7 cellular contexts compared by ENCODE assay signal in genomic region chr14:52299692-52300278, GRCh38. TPM values are rescaled to one million over a fixed set of nuclear protein-coding genes. Genes with fewer than 3 reads are reported as not detected.
A peak's percentile ranks its signal among the peaks of the same experiment; 100 is the strongest.
DNase-seq lines count a peak whose midpoint lies in the region; ATAC-seq, FAIRE-seq and TF ChIP-seq lines count a peak whose summit lies in the region.

No MANE protein-coding gene starts in this region.

- no peaks in the 10 kb centered on the region for H3K4me1 ChIP-seq in Panc1 (ENCODE audit: control insufficient read depth, insufficient read depth, low read length)
- no peaks in the 10 kb centered on the region; a peak in 1 of 7 replicates for H3K4me1 ChIP-seq in H1 (replicated peaks in 1 of 4; ENCODE audit: control insufficient read depth in 3 of 4, insufficient read depth in 4 of 4, low read length in 3 of 4)

- H3K4ac ChIP-seq in H1 (replicated peaks; ENCODE audit: insufficient read length, low read depth, low read length) = no peak overlapping the region

- no peak overlapping the region for H3K9ac ChIP-seq in H1 (replicated peaks in 1 of 4; ENCODE audit: extremely low read depth in 1 of 4, low read depth in 3 of 4, low read length in 3 of 4)

- H3K36me3 Mint-ChIP-seq in mesothelial cell of epicardium = no peaks in the 10 kb centered on the region
- no peaks in the 10 kb centered on the region for H3K36me3 Mint-ChIP-seq in activated T-cell treated with anti-CD3 and anti-CD28 coated beads, Interleukin-2, amount 50 U/mL, for 24 hours (ENCODE audit: low read depth)

- no peaks in the 10 kb centered on the region for H3K9me3 ChIP-seq in Panc1 (ENCODE audit: control insufficient read depth, insufficient read depth, low read depth, low read length)
- H3K9me3 ChIP-seq in H1 (ENCODE audit: insufficient read depth in 2 of 2, low read depth in 1 of 2, low read length in 1 of 2) = no peaks in the 10 kb centered on the region

- no peak overlapping the region for H3K56ac ChIP-seq in H1 (replicated peaks; ENCODE audit: insufficient read length, low read depth, low read length)

- H2BK20ac ChIP-seq in H1 (ENCODE audit: low read length) = no peak overlapping the region

- in situ Hi-C loops in G401 (cut with HindIII; ENCODE audit: low sequenced_read_pairs) (no loop called here), Panc1 (cut with HindIII; ENCODE audit: low pct_unique_long_range_greater_than_20kb, low sequenced_read_pairs) (no loop called here)

- H3K27me3 Mint-ChIP-seq in mesothelial cell of epicardium (ENCODE audit: low read depth) = peaks cover 26% of the 10 kb centered on the region
- H3K27me3 Mint-ChIP-seq in activated T-cell treated with anti-CD3 and anti-CD28 coated beads, Interleukin-2, amount 50 U/mL, for 24 hours = no peaks in the 10 kb centered on the region

- no TSS peak for BruUV-seq in Panc1 (replicated peaks; lab: Mats Ljungman, UMichigan)

- no peaks in the 10 kb centered on the region for H4K20me1 ChIP-seq in H1 (replicated peaks in 1 of 2; ENCODE audit: control insufficient read depth in 1 of 2, insufficient read depth in 2 of 2, low read length in 2 of 2)

- peak; percentile 70 to 73 for TF ChIP-seq RAD21 in H1 (IDR thresholded peaks at IDR 0.05 in 1 of 2, conservative IDR thresholded peaks at IDR 0.05 in 1 of 2; ENCODE audit: low read depth in 2 of 2, low read length in 2 of 2)

- ATAC-seq in Panc1 (no peak), GM21619 (IDR thresholded peaks at IDR 0.05; ENCODE audit: unreplicated experiment) (no peak)

- no peak overlapping the region for H2BK120ac ChIP-seq in H1 (replicated peaks; ENCODE audit: low read depth, low read length)

- no peaks in the 10 kb centered on the region for H3K79me1 ChIP-seq in H1 (ENCODE audit: low read depth, low read length)

- H2BK5ac ChIP-seq in H1 (ENCODE audit: low read depth, low read length) = no peak overlapping the region

- no peak overlapping the region for H2BK12ac ChIP-seq in H1 (ENCODE audit: low read depth, low read length)

- H2AK5ac ChIP-seq in H1 (ENCODE audit: low read depth, low read length) = no peak overlapping the region

- no peak overlapping the region for H4K91ac ChIP-seq in H1 (replicated peaks; ENCODE audit: insufficient read length, low read length)

- H3K4me2 ChIP-seq in H1 (ENCODE audit: insufficient read depth in 1 of 2, low read depth in 2 of 2, low read length in 2 of 2) = no peak overlapping the region

- no peak overlapping the region for H4K8ac ChIP-seq in H1 (ENCODE audit: extremely low read depth, insufficient read depth, low read length)

- intact Hi-C loops in Panc1 (cut with micrococcal nuclease; ENCODE audit: unreplicated experiment) = loop anchor here (5.0 kb wide), 1 partner anchor 173 kb away; no protein-coding TSS in a partner anchor

- no peak overlapping the region for H3K27ac ChIP-seq in Panc1 (ENCODE audit: low read length)
- H3K27ac ChIP-seq in H1 (ENCODE audit: low read depth, low read length) = no peak overlapping the region

- DNase-seq in G401 (ENCODE audit: low spot score) = peak; percentile 54
- peak; percentile 29 for DNase-seq in HS-27A (ENCODE audit: low read depth)
- peak; percentile 28 for DNase-seq in Panc1 (ENCODE audit: low read depth, low spot score)
- no peak for DNase-seq in H1 (ENCODE audit: low read depth in 1 of 2, low spot score in 2 of 2)
- no peak for DNase-seq in mesothelial cell of epicardium (ENCODE audit: low spot score in 2 of 2, unreplicated experiment in 2 of 2)
- DNase-seq in activated T-cell treated with anti-CD3 and anti-CD28 coated beads, Interleukin-2, amount 50 U/mL, for 24 hours = no peak

- H2BK15ac ChIP-seq in H1 (ENCODE audit: low read length) = no peak overlapping the region

- CTCF ChIA-PET in Panc1 (lab: Charles Lee) = interaction anchor here (0.7 kb wide), 1 partner anchor 177 kb away, joined by 6 read pairs; no protein-coding TSS in a partner anchor
- CTCF ChIA-PET in H1 (lab: Charles Lee; ENCODE audit: partially characterized antibody) = interaction anchor here (0.6 to 2.2 kb wide), 21 partner anchors 9 to 490 kb away, joined by 3 to 11 read pairs (median 4); partner anchors contain the start of gene PTGER2

- TF ChIP-seq POLR2A in H1 (IDR thresholded peaks at IDR 0.05; ENCODE audit: control extremely low read depth in 1 of 2, low read depth in 2 of 2, low read length in 2 of 2) = no peak

- H3K9me3 Mint-ChIP-seq in mesothelial cell of epicardium = no peaks in the 10 kb centered on the region
- H3K9me3 Mint-ChIP-seq in activated T-cell treated with anti-CD3 and anti-CD28 coated beads, Interleukin-2, amount 50 U/mL, for 24 hours = no peaks in the 10 kb centered on the region

- no peak overlapping the region for H3K14ac ChIP-seq in H1 (ENCODE audit: insufficient read length)

- no peaks in the 10 kb centered on the region for H3K36me3 ChIP-seq in Panc1 (ENCODE audit: control insufficient read depth, insufficient read depth, low read length)
- H3K36me3 ChIP-seq in H1 (ENCODE audit: control insufficient read depth in 2 of 4, insufficient read depth in 4 of 4, low read length in 3 of 4) = no peaks in the 10 kb centered on the region

- TF ChIP-seq EP300 in H1 (IDR thresholded peaks at IDR 0.05; ENCODE audit: borderline replicate concordance in 1 of 2, low read depth in 2 of 2, low read length in 2 of 2) = no peak

- TF ChIP-seq CTCF in Panc1 (IDR thresholded peaks at IDR 0.05) (peak; percentile 58; the same call in 1 of the 2 replicates), H1 (IDR thresholded peaks at IDR 0.05; ENCODE audit: control extremely low read depth in 1 of 3, insufficient read depth in 1 of 3, low read depth in 1 of 3, low read length in 3 of 3) (peak in 2 of 3 experiments; percentile 30 to 50; a peak in 2 of 4 replicates), mesothelial cell of epicardium (IDR thresholded peaks at IDR 0.05; ENCODE audit: unreplicated experiment) (peak; percentile 65)

- H3K23ac ChIP-seq in H1 (ENCODE audit: insufficient read length) = no peak overlapping the region

- no peak overlapping the region for H2AFZ ChIP-seq in H1 (ENCODE audit: low read length)

- no peak for FAIRE-seq in H1 (lab: Jason Lieb, UNC)

- no peak overlapping the region for H3K18ac ChIP-seq in H1 (ENCODE audit: extremely low read depth, low read length)

- H3K27me3 ChIP-seq in Panc1 (ENCODE audit: control insufficient read depth, insufficient read depth, low read length) (no peaks in the 10 kb centered on the region), H1 (replicated peaks in 1 of 4; ENCODE audit: control insufficient read depth in 3 of 4, extremely low read depth in 1 of 4, insufficient read depth in 3 of 4, low read length in 3 of 4) (no peaks in the 10 kb centered on the region)

- POLR2A ChIA-PET in Panc1 (lab: Charles Lee) = no interaction called here
- POLR2A ChIA-PET in H1 (lab: Charles Lee; ENCODE audit: partially characterized antibody) = no interaction called here

- H3K4me3 Mint-ChIP-seq in mesothelial cell of epicardium = no peak overlapping the region
- no peak overlapping the region for H3K4me3 Mint-ChIP-seq in activated T-cell treated with anti-CD3 and anti-CD28 coated beads, Interleukin-2, amount 50 U/mL, for 24 hours

- no peak overlapping the region for H4K5ac ChIP-seq in H1 (ENCODE audit: insufficient read length, low read depth, low read length)

- H3K79me2 ChIP-seq in H1 (ENCODE audit: control insufficient read depth in 1 of 2, insufficient read depth in 2 of 2, low read length in 2 of 2) = no peaks in the 10 kb centered on the region

- H3K4me3 ChIP-seq in Panc1 (ENCODE audit: low read depth in 2 of 2, low read length in 2 of 2) (no peak overlapping the region), H1 (ENCODE audit: extremely low read depth in 1 of 4, insufficient read depth in 2 of 4, low read depth in 3 of 4, low read length in 4 of 4) (no peak overlapping the region)

- H3K27ac Mint-ChIP-seq in mesothelial cell of epicardium = no peak overlapping the region
- H3K27ac Mint-ChIP-seq in activated T-cell treated with anti-CD3 and anti-CD28 coated beads, Interleukin-2, amount 50 U/mL, for 24 hours = no peak overlapping the region

- H3K23me2 ChIP-seq in H1 (ENCODE audit: low read depth, low read length) = 0 out of 2 replicates have a peak, but pooled peaks cover 2% of the 10 kb centered on the region

- H3K4me1 Mint-ChIP-seq in mesothelial cell of epicardium = no peaks in the 10 kb centered on the region
- peaks cover 25% of the 10 kb centered on the region for H3K4me1 Mint-ChIP-seq in activated T-cell treated with anti-CD3 and anti-CD28 coated beads, Interleukin-2, amount 50 U/mL, for 24 hours (ENCODE audit: low read depth)

TF ChIP-seq in H1, 55 proteins besides CTCF, POLR2A, EP300 and RAD21 (continues in another document):
- TF ChIP-seq GTF2F1 (IDR thresholded peaks at IDR 0.05; ENCODE audit: borderline replicate concordance, low read depth, low read length) = no peak
- peak; percentile 96 for TF ChIP-seq CEBPB (IDR thresholded peaks at IDR 0.05; ENCODE audit: low read depth, low read length)
- TF ChIP-seq GABPA (IDR thresholded peaks at IDR 0.05; ENCODE audit: borderline replicate concordance, insufficient read depth, low read length) = no peak

RNA-seq across cellular contexts. Expression of gene PTGER2, which starts 14.3 kb away (rescaled TPM):
- total RNA-seq in G401 (2014; rRNA removed; shearing (Covaris generic)) = 0.10 and 0.43 TPM in 2 replicates
- total RNA-seq in Panc1 (2021; ENCODE audit: unreplicated experiment) (0.41 TPM), mesothelial cell of epicardium (6.6 to 7.2 TPM (median 7.1 TPM) in 3 replicates)
- 1.9 TPM for polyA plus RNA-seq in Panc1 (2012; ENCODE audit: insufficient read length)
- total RNA-seq in H1 (2021; fragmentation: NEBNext Ultra II Directional; extraction: Animal tissue kit (Norgen Biotek cat#: 25700)) = 1.2 TPM in 2 replicates
- polyA plus RNA-seq in H1 (2011; rRNA removed) = 1.2 and 1.4 TPM in 2 replicates
- polyA plus RNA-seq in H1 (2011; cell fraction: cytosol; rRNA removed) = 0.84 TPM
- 0.68 TPM for polyA plus RNA-seq in H1 (2011; cell fraction: nucleus; rRNA removed)
- 0.64 to 1.9 TPM (median 0.91 TPM) in 4 replicates for polyA plus RNA-seq in H1 (2012, experiment 1 of 2)
- 0.41 TPM for polyA plus RNA-seq in H1 (2012, experiment 2 of 2)
- polyA plus RNA-seq in H1 (2013, experiment 1 of 2) = 0.85 TPM
- 0.99 TPM for polyA plus RNA-seq in H1 (2013, experiment 2 of 2)
- 0.50 and 0.85 TPM in 2 replicates for polyA minus RNA-seq in H1 (2011; rRNA and poly(A)+ RNA removed)
- polyA minus RNA-seq in H1 (2011; cell fraction: cytosol; rRNA and poly(A)+ RNA removed) = 1.4 TPM
- polyA minus RNA-seq in H1 (2011; cell fraction: nucleus; rRNA and poly(A)+ RNA removed) = 0.90 TPM

RNA-seq across cellular contexts. Expression of gene PTGDR, which starts 32.3 kb away (rescaled TPM):
- total RNA-seq in G401 (2014; rRNA removed; shearing (Covaris generic)) = not detected in 2 replicates
- total RNA-seq in Panc1 (2021; ENCODE audit: unreplicated experiment) = not detected
- not detected for polyA plus RNA-seq in Panc1 (2012; ENCODE audit: insufficient read length)
- 0.21 and 0.22 TPM in 2 replicates for total RNA-seq in H1 (2021; fragmentation: NEBNext Ultra II Directional; extraction: Animal tissue kit (Norgen Biotek cat#: 25700))
- polyA plus RNA-seq in H1 (2011; rRNA removed) = 0.64 and 0.83 TPM in 2 replicates
- 0.32 TPM for polyA plus RNA-seq in H1 (2011; cell fraction: cytosol; rRNA removed)
- 1.2 TPM for polyA plus RNA-seq in H1 (2011; cell fraction: nucleus; rRNA removed)
- polyA plus RNA-seq in H1 (2012, experiment 1 of 2) = 0.28 to 0.71 TPM (median 0.36 TPM) in 4 replicates
- 0.14 TPM for polyA plus RNA-seq in H1 (2012, experiment 2 of 2)
- polyA plus RNA-seq in H1 (2013, experiment 1 of 2) = 0.22 TPM
- polyA plus RNA-seq in H1 (2013, experiment 2 of 2) = 0.22 TPM
- 0.28 and 0.32 TPM in 2 replicates for polyA minus RNA-seq in H1 (2011; rRNA and poly(A)+ RNA removed)
- polyA minus RNA-seq in H1 (2011; cell fraction: cytosol; rRNA and poly(A)+ RNA removed) = not detected
- polyA minus RNA-seq in H1 (2011; cell fraction: nucleus; rRNA and poly(A)+ RNA removed) = 2.4 TPM
- total RNA-seq in mesothelial cell of epicardium = 0.07 TPM in 1 of 3 replicates, not detected in the others

Comparison
In these comparisons a context has a peak if more than half of its experiments do, and no peak if none do; other contexts are left out.
1. DNase-seq: peak in G401 (single experiment), HS-27A (single experiment) and Panc1 (single experiment); none in H1 (0 of 2), mesothelial cell of epicardium (0 of 2) and activated T-cell treated with anti-CD3 and anti-CD28 coated beads, Interleukin-2, amount 50 U/mL, for 24 hours (single experiment).
2. Peak in every context shown above with its lines, with median percentiles within 50 percentile points of each other: CTCF ChIP-seq.